Comparison of ENCODE assay signal across 1 cellular context in genomic region chr2:69310267-69310666, GRCh38.
TF ChIP-seq lines count a peak whose summit lies in the region.

No MANE protein-coding gene starts in this region.

TF ChIP-seq in IMR-90, 13 proteins besides CTCF, POLR2A, EP300 and RAD21 (continued from another document):
- TF ChIP-seq USF2 (IDR thresholded peaks at IDR 0.05; ENCODE audit: low read depth, low read length) = no peak
- no peak for TF ChIP-seq RFX5 (IDR thresholded peaks at IDR 0.05; ENCODE audit: low read depth, low read length)
- TF ChIP-seq MAZ (IDR thresholded peaks at IDR 0.05; ENCODE audit: borderline replicate concordance, low read depth, low read length) = no peak
- TF ChIP-seq BHLHE40 (IDR thresholded peaks at IDR 0.05; ENCODE audit: low read depth, low read length) = no peak
- TF ChIP-seq FOS (IDR thresholded peaks at IDR 0.05; ENCODE audit: low read depth, low read length) = no peak
- TF ChIP-seq NFE2L2 (IDR thresholded peaks at IDR 0.05; ENCODE audit: low read depth, low read length) = no peak
- no peak for TF ChIP-seq CEBPB (IDR thresholded peaks at IDR 0.05; ENCODE audit: low read depth, low read length)
TF ChIP-seq in IMR-90: peak in this region for 0.
